Comparison of ENCODE assay signal across 14 cellular contexts in genomic region chr4:42488114-42488513, GRCh38.
DNase-seq lines count a peak whose midpoint lies in the region; ATAC-seq, FAIRE-seq and TF ChIP-seq lines count a peak whose summit lies in the region.
"Had no signal": no experiment of that assay in that cellular context is flagged by ENCODE, and none has a peak within 500 bp of the region (broad histone marks: within the 10 kb centered on the region; RNA-seq: fewer than 3 reads in every experiment).

No MANE protein-coding gene starts in this region.

- H3K27me3 ChIP-seq in GM06990 (replicated peaks; ENCODE audit: control insufficient read depth, insufficient read depth, low read length) (no peaks in the 10 kb centered on the region), colonic mucosa (no peaks in the 10 kb centered on the region)
- H3K27me3 ChIP-seq: ovary had no signal

- intact Hi-C loops in colonic mucosa (cut with DNase I) = no loop called here

- TF ChIP-seq CTCF in GM06990 (IDR thresholded peaks at IDR 0.05; ENCODE audit: insufficient read depth, low read length, poor library complexity, severe bottlenecking) (no peak), colonic mucosa (IDR thresholded peaks at IDR 0.05) (no peak), coronary artery (IDR thresholded peaks at IDR 0.05) (no peak)

- no peaks in the 10 kb centered on the region for H3K4me1 ChIP-seq in colonic mucosa

- FAIRE-seq in GM19239 (lab: Jason Lieb, UNC) = peak; percentile 98

- H3K4me3 ChIP-seq in GM06990 (replicated peaks; ENCODE audit: low read depth, low read length) (peak overlapping the region; percentile 43), colonic mucosa (no peak overlapping the region), coronary artery (no peak overlapping the region)
- H3K4me3 ChIP-seq: HAP-1, ovary had no signal

- peak; percentile 80 for ATAC-seq in HG02571 (IDR thresholded peaks at IDR 0.05; ENCODE audit: unreplicated experiment)
- ATAC-seq in HG03196 (IDR thresholded peaks at IDR 0.05; ENCODE audit: unreplicated experiment) = peak; percentile 82

- H3K36me3 ChIP-seq in GM06990 (ENCODE audit: control insufficient read depth, insufficient read depth, low read length) = no peaks in the 10 kb centered on the region; the same call in 1 of the 2 replicates
- no peaks in the 10 kb centered on the region for H3K36me3 ChIP-seq in colonic mucosa
- H3K36me3 ChIP-seq: HAP-1, ovary had no signal

- no peak overlapping the region for H3K9ac ChIP-seq in colonic mucosa (ENCODE audit: low read depth in 2 of 2, low read length in 2 of 2)

- no peaks in the 10 kb centered on the region for H3K9me3 ChIP-seq in colonic mucosa
- H3K9me3 ChIP-seq: HAP-1, ovary had no signal

- peak; percentile 67 for DNase-seq in GM06990 (ENCODE audit: extremely low read depth, insufficient read length)
- DNase-seq in GM19239 (ENCODE audit: insufficient read length, low spot score) = peak; percentile 14
- DNase-seq in colonic mucosa = no peak
- DNase-seq in NCI-H226 = no peak
- no peak for DNase-seq in SHP77 treated with DMSO at 0.1 percent for 48 hours (lab: John Stamatoyannopoulos, UW)
- no peak for DNase-seq in coronary artery (ENCODE audit: low spot score)
- DNase-seq: activated CD4-positive, alpha-beta T cell treated with anti-CD3 and anti-CD28 coated beads, Interleukin-2, amount 10 ng/mL, durations not matched to agents 7 days and 5 days; dermis blood vessel endothelial cell; NCI-H69; ovary had no signal

- H3K27ac ChIP-seq in colonic mucosa = no peak overlapping the region
- H3K27ac ChIP-seq in coronary artery = no peak overlapping the region
- H3K27ac ChIP-seq: 22Rv1, ovary had no signal

Comparison
In these comparisons a context has a peak if more than half of its experiments do, and no peak if none do; other contexts are left out.
1. DNase-seq: peak in GM06990 (single experiment) and GM19239 (single experiment); none in colonic mucosa (single experiment), NCI-H226 (single experiment), SHP77 treated with DMSO at 0.1 percent for 48 hours (single experiment) and coronary artery (single experiment).